ENCODE assay signal across 2 cellular contexts in the genomic region with DNA sequence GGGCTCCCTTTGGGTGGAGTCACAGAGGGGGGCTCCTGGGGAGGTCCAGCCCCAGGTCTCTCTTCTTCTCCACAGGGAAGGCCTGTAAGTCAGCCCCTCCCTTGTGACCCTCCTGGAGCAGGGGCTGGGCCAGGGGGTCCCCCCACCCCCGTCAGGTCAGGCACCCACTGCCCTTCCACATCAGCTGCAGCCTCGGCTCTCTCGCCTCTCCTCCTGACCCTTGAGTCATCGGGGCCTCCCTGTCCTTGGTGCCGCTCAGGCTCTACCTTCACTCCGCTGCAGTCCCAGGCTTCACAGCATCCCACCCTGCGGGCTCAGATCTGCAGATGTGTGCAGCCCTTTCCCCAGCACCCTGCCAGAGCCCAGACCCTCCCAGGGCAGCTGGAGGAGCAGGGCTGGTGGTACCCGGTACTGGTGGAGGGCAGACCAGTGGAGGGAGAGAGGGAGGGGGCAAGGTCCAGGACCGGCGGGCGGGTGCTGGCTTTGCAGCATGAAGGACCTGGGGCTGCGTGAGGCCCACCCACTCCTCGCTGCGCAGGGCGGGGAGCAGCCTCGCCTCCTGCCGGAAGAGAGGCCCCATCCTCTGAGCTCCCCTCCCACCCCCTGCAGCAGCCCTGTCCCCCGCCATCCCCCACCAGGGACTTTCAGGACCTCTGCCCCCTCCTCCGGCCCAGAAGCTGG.
TF ChIP-seq lines count a peak whose summit lies in the region.

No MANE protein-coding gene starts in this region.

TF ChIP-seq in SK-N-SH, 30 proteins besides CTCF, POLR2A, EP300 and RAD21:
- TF ChIP-seq, protein P1, sequence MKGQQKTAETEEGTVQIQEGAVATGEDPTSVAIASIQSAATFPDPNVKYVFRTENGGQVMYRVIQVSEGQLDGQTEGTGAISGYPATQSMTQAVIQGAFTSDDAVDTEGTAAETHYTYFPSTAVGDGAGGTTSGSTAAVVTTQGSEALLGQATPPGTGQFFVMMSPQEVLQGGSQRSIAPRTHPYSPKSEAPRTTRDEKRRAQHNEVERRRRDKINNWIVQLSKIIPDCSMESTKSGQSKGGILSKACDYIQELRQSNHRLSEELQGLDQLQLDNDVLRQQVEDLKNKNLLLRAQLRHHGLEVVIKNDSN (IDR thresholded peaks at IDR 0.05; ENCODE audit: borderline replicate concordance, low read depth): no peak
- no peak for TF ChIP-seq ELF1 (IDR thresholded peaks at IDR 0.05)
- no peak for TF ChIP-seq RFX5 (IDR thresholded peaks at IDR 0.05; ENCODE audit: low read length)
- TF ChIP-seq FOXJ3 (CRISPR knock-in tag; IDR thresholded peaks at IDR 0.05): no peak
- TF ChIP-seq RCOR1 (IDR thresholded peaks at IDR 0.05; ENCODE audit: low read length): no peak
- TF ChIP-seq GATA2 (CRISPR knock-in tag; IDR thresholded peaks at IDR 0.05): no peak

TF ChIP-seq in HepG2, 621 proteins besides CTCF, POLR2A, EP300 and RAD21:
- TF ChIP-seq, protein P2, sequence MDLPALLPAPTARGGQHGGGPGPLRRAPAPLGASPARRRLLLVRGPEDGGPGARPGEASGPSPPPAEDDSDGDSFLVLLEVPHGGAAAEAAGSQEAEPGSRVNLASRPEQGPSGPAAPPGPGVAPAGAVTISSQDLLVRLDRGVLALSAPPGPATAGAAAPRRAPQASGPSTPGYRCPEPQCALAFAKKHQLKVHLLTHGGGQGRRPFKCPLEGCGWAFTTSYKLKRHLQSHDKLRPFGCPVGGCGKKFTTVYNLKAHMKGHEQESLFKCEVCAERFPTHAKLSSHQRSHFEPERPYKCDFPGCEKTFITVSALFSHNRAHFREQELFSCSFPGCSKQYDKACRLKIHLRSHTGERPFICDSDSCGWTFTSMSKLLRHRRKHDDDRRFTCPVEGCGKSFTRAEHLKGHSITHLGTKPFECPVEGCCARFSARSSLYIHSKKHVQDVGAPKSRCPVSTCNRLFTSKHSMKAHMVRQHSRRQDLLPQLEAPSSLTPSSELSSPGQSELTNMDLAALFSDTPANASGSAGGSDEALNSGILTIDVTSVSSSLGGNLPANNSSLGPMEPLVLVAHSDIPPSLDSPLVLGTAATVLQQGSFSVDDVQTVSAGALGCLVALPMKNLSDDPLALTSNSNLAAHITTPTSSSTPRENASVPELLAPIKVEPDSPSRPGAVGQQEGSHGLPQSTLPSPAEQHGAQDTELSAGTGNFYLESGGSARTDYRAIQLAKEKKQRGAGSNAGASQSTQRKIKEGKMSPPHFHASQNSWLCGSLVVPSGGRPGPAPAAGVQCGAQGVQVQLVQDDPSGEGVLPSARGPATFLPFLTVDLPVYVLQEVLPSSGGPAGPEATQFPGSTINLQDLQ (CRISPR knock-in tag; IDR thresholded peaks at IDR 0.05): no peak
- no peak for TF ChIP-seq ZNF20 (CRISPR knock-in tag; IDR thresholded peaks at IDR 0.05)
- no peak for TF ChIP-seq POLR2AphosphoS2 (IDR thresholded peaks at IDR 0.05; ENCODE audit: low read depth, low read length)
- TF ChIP-seq, protein P3, sequence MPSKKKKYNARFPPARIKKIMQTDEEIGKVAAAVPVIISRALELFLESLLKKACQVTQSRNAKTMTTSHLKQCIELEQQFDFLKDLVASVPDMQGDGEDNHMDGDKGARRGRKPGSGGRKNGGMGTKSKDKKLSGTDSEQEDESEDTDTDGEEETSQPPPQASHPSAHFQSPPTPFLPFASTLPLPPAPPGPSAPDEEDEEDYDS (CRISPR knock-in tag; IDR thresholded peaks at IDR 0.05): no peak
- TF ChIP-seq KLF12 (CRISPR knock-in tag; IDR thresholded peaks at IDR 0.05; ENCODE audit: borderline replicate concordance): no peak
- no peak for TF ChIP-seq ZNF350 (CRISPR knock-in tag; IDR thresholded peaks at IDR 0.05; ENCODE audit: borderline replicate concordance, low read depth)
- TF ChIP-seq, protein P4, sequence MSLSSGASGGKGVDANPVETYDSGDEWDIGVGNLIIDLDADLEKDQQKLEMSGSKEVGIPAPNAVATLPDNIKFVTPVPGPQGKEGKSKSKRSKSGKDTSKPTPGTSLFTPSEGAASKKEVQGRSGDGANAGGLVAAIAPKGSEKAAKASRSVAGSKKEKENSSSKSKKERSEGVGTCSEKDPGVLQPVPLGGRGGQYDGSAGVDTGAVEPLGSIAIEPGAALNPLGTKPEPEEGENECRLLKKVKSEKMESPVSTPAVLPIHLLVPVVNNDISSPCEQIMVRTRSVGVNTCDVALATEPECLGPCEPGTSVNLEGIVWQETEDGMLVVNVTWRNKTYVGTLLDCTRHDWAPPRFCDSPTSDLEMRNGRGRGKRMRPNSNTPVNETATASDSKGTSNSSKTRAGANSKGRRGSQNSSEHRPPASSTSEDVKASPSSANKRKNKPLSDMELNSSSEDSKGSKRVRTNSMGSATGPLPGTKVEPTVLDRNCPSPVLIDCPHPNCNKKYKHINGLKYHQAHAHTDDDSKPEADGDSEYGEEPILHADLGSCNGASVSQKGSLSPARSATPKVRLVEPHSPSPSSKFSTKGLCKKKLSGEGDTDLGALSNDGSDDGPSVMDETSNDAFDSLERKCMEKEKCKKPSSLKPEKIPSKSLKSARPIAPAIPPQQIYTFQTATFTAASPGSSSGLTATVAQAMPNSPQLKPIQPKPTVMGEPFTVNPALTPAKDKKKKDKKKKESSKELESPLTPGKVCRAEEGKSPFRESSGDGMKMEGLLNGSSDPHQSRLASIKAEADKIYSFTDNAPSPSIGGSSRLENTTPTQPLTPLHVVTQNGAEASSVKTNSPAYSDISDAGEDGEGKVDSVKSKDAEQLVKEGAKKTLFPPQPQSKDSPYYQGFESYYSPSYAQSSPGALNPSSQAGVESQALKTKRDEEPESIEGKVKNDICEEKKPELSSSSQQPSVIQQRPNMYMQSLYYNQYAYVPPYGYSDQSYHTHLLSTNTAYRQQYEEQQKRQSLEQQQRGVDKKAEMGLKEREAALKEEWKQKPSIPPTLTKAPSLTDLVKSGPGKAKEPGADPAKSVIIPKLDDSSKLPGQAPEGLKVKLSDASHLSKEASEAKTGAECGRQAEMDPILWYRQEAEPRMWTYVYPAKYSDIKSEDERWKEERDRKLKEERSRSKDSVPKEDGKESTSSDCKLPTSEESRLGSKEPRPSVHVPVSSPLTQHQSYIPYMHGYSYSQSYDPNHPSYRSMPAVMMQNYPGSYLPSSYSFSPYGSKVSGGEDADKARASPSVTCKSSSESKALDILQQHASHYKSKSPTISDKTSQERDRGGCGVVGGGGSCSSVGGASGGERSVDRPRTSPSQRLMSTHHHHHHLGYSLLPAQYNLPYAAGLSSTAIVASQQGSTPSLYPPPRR (CRISPR knock-in tag; IDR thresholded peaks at IDR 0.05; ENCODE audit: borderline replicate concordance): no peak
- TF ChIP-seq NR2F6 (IDR thresholded peaks at IDR 0.05): no peak
- no peak for TF ChIP-seq NR2F6 (CRISPR knock-in tag; IDR thresholded peaks at IDR 0.05)
- TF ChIP-seq, protein P5, sequence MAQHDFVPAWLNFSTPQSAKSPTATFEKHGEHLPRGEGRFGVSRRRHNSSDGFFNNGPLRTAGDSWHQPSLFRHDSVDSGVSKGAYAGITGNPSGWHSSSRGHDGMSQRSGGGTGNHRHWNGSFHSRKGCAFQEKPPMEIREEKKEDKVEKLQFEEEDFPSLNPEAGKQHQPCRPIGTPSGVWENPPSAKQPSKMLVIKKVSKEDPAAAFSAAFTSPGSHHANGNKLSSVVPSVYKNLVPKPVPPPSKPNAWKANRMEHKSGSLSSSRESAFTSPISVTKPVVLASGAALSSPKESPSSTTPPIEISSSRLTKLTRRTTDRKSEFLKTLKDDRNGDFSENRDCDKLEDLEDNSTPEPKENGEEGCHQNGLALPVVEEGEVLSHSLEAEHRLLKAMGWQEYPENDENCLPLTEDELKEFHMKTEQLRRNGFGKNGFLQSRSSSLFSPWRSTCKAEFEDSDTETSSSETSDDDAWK (CRISPR knock-in tag; IDR thresholded peaks at IDR 0.05): no peak
